Comparison of ENCODE assay signal across 1 cellular context in the genomic region with DNA sequence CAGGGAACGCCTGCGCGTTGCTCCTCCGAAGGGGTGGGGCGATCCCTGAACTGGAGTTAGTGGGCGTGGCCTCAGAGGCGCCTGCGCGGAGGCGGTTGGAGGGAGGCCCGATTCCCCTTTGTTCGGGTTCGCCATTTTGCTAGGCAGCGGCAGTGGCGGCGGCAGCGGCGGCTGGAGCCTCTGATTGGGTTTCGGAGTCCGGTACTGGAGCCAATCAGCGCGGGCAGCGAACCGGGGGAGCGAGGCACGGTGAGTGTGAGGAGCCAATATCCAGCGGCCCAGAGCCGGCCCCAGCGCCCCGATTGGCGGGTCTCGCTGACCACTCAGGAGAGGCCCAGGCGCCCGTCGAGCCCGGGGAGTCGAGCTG.
TF ChIP-seq lines count a peak whose summit lies in the region.

TSS of gene NFYA (plus strand) at position 139 of the 367 bp plus-strand sequence. CDS start 6,116 bp downstream, outside the sequence.

TF ChIP-seq in K562, 482 proteins besides CTCF, POLR2A, EP300 and RAD21 (continued from another document and continues in another):
- TF ChIP-seq MEIS2 (IDR thresholded peaks at IDR 0.05; ENCODE audit: partially characterized antibody) (peak; percentile 25), E2F4 (CRISPR knock-in tag; IDR thresholded peaks at IDR 0.05; ENCODE audit: low read depth) (no peak), ZNF263 (CRISPR knock-in tag; IDR thresholded peaks at IDR 0.05; ENCODE audit: borderline replicate concordance) (no peak), KLF16 (IDR thresholded peaks at IDR 0.05) (peak; percentile 26; the same call in 1 of the 2 replicates), SLC30A9 (CRISPR knock-in tag; IDR thresholded peaks at IDR 0.05) (no peak), ZNF384 (IDR thresholded peaks at IDR 0.05; ENCODE audit: low read depth, low read length) (no peak), PHTF2 (CRISPR knock-in tag; IDR thresholded peaks at IDR 0.05) (no peak), ZNF354B (CRISPR knock-in tag; IDR thresholded peaks at IDR 0.05) (no peak), ZNF395 (CRISPR knock-in tag; IDR thresholded peaks at IDR 0.05) (peak; percentile 89), ELF2 (CRISPR knock-in tag; IDR thresholded peaks at IDR 0.05) (no peak), SRSF3 (IDR thresholded peaks at IDR 0.05; ENCODE audit: insufficient read depth, low read length) (no peak), KDM5B (IDR thresholded peaks at IDR 0.05; ENCODE audit: insufficient replicate concordance, low read depth, low read length) (no peak), ZNF436 (CRISPR knock-in tag; IDR thresholded peaks at IDR 0.05) (no peak), PRPF4 (IDR thresholded peaks at IDR 0.05; ENCODE audit: insufficient read depth, low read depth, low read length, poor library complexity, severe bottlenecking) (no peak), XRCC5 (IDR thresholded peaks at IDR 0.05; ENCODE audit: low read depth, low read length) (no peak), PTTG1 (tag; IDR thresholded peaks at IDR 0.05; ENCODE audit: low read depth) (no peak), TAF1 (IDR thresholded peaks at IDR 0.05; ENCODE audit: control insufficient read depth, extremely low read depth, insufficient read depth, low read length, severe bottlenecking) (peak; percentile 87), ZKSCAN3 (CRISPR knock-in tag; IDR thresholded peaks at IDR 0.05) (no peak), FOXK1 (CRISPR knock-in tag; IDR thresholded peaks at IDR 0.05; ENCODE audit: borderline replicate concordance) (no peak), ZNF830 (CRISPR knock-in tag; IDR thresholded peaks at IDR 0.05) (no peak), GABPB2 (CRISPR knock-in tag; conservative IDR thresholded peaks at IDR 0.05) (no peak), SIX5 (IDR thresholded peaks at IDR 0.05; ENCODE audit: borderline replicate concordance in 1 of 2, insufficient read depth in 1 of 2, low read depth in 1 of 2, low read length in 2 of 2) (no peak), CSDE1 (IDR thresholded peaks at IDR 0.05) (no peak), THRAP3 (IDR thresholded peaks at IDR 0.05; ENCODE audit: borderline replicate concordance) (no peak), MED1 (CRISPR knock-in tag; IDR thresholded peaks at IDR 0.05; ENCODE audit: borderline replicate concordance) (no peak), BACH1 (tag; IDR thresholded peaks at IDR 0.05) (no peak), CEBPB (tag; IDR thresholded peaks at IDR 0.05) (no peak), ZNF644 (tag; IDR thresholded peaks at IDR 0.05; ENCODE audit: low read depth) (no peak; the same call in 1 of the 2 replicates), GTF2E2 (tag; IDR thresholded peaks at IDR 0.05) (no peak), HDAC2 (IDR thresholded peaks at IDR 0.05) (no peak), KAT2B (IDR thresholded peaks at IDR 0.05; ENCODE audit: low read depth, low read length) (no peak), FOXK2 (conservative IDR thresholded peaks at IDR 0.05 in 1 of 2, IDR thresholded peaks at IDR 0.05 in 1 of 2; ENCODE audit: low read depth in 2 of 2) (no peak; a peak in 1 of 4 replicates), NBN (IDR thresholded peaks at IDR 0.05; ENCODE audit: low read depth) (no peak), NFXL1 (CRISPR knock-in tag; IDR thresholded peaks at IDR 0.05) (no peak), KLF1 (tag; IDR thresholded peaks at IDR 0.05) (no peak), BRF1 (IDR thresholded peaks at IDR 0.05; ENCODE audit: borderline replicate concordance, extremely low read depth, insufficient read length) (no peak), TGIF2 (CRISPR knock-in tag; IDR thresholded peaks at IDR 0.05) (no peak), HBP1 (CRISPR knock-in tag; IDR thresholded peaks at IDR 0.05) (no peak)
- TF ChIP-seq, protein P1, sequence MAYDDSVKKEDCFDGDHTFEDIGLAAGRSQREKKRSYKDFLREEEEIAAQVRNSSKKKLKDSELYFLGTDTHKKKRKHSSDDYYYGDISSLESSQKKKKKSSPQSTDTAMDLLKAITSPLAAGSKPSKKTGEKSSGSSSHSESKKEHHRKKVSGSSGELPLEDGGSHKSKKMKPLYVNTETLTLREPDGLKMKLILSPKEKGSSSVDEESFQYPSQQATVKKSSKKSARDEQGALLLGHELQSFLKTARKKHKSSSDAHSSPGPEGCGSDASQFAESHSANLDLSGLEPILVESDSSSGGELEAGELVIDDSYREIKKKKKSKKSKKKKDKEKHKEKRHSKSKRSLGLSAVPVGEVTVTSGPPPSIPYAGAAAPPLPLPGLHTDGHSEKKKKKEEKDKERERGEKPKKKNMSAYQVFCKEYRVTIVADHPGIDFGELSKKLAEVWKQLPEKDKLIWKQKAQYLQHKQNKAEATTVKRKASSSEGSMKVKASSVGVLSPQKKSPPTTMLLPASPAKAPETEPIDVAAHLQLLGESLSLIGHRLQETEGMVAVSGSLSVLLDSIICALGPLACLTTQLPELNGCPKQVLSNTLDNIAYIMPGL (CRISPR knock-in tag; IDR thresholded peaks at IDR 0.05), result no peak
- TF ChIP-seq, protein P2, sequence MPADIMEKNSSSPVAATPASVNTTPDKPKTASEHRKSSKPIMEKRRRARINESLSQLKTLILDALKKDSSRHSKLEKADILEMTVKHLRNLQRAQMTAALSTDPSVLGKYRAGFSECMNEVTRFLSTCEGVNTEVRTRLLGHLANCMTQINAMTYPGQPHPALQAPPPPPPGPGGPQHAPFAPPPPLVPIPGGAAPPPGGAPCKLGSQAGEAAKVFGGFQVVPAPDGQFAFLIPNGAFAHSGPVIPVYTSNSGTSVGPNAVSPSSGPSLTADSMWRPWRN (IDR thresholded peaks at IDR 0.05; ENCODE audit: low read depth), result no peak
- TF ChIP-seq, protein P3, sequence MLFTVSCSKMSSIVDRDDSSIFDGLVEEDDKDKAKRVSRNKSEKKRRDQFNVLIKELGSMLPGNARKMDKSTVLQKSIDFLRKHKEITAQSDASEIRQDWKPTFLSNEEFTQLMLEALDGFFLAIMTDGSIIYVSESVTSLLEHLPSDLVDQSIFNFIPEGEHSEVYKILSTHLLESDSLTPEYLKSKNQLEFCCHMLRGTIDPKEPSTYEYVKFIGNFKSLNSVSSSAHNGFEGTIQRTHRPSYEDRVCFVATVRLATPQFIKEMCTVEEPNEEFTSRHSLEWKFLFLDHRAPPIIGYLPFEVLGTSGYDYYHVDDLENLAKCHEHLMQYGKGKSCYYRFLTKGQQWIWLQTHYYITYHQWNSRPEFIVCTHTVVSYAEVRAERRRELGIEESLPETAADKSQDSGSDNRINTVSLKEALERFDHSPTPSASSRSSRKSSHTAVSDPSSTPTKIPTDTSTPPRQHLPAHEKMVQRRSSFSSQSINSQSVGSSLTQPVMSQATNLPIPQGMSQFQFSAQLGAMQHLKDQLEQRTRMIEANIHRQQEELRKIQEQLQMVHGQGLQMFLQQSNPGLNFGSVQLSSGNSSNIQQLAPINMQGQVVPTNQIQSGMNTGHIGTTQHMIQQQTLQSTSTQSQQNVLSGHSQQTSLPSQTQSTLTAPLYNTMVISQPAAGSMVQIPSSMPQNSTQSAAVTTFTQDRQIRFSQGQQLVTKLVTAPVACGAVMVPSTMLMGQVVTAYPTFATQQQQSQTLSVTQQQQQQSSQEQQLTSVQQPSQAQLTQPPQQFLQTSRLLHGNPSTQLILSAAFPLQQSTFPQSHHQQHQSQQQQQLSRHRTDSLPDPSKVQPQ (CRISPR knock-in tag; IDR thresholded peaks at IDR 0.05; ENCODE audit: borderline replicate concordance), result no peak
- TF ChIP-seq, protein P4, sequence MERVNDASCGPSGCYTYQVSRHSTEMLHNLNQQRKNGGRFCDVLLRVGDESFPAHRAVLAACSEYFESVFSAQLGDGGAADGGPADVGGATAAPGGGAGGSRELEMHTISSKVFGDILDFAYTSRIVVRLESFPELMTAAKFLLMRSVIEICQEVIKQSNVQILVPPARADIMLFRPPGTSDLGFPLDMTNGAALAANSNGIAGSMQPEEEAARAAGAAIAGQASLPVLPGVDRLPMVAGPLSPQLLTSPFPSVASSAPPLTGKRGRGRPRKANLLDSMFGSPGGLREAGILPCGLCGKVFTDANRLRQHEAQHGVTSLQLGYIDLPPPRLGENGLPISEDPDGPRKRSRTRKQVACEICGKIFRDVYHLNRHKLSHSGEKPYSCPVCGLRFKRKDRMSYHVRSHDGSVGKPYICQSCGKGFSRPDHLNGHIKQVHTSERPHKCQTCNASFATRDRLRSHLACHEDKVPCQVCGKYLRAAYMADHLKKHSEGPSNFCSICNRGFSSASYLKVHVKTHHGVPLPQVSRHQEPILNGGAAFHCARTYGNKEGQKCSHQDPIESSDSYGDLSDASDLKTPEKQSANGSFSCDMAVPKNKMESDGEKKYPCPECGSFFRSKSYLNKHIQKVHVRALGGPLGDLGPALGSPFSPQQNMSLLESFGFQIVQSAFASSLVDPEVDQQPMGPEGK (CRISPR knock-in tag; IDR thresholded peaks at IDR 0.05; ENCODE audit: borderline replicate concordance), result no peak
- TF ChIP-seq, protein P5, sequence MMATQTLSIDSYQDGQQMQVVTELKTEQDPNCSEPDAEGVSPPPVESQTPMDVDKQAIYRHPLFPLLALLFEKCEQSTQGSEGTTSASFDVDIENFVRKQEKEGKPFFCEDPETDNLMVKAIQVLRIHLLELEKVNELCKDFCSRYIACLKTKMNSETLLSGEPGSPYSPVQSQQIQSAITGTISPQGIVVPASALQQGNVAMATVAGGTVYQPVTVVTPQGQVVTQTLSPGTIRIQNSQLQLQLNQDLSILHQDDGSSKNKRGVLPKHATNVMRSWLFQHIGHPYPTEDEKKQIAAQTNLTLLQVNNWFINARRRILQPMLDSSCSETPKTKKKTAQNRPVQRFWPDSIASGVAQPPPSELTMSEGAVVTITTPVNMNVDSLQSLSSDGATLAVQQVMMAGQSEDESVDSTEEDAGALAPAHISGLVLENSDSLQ (IDR thresholded peaks at IDR 0.05), result peak; percentile 76
- TF ChIP-seq, protein P6, sequence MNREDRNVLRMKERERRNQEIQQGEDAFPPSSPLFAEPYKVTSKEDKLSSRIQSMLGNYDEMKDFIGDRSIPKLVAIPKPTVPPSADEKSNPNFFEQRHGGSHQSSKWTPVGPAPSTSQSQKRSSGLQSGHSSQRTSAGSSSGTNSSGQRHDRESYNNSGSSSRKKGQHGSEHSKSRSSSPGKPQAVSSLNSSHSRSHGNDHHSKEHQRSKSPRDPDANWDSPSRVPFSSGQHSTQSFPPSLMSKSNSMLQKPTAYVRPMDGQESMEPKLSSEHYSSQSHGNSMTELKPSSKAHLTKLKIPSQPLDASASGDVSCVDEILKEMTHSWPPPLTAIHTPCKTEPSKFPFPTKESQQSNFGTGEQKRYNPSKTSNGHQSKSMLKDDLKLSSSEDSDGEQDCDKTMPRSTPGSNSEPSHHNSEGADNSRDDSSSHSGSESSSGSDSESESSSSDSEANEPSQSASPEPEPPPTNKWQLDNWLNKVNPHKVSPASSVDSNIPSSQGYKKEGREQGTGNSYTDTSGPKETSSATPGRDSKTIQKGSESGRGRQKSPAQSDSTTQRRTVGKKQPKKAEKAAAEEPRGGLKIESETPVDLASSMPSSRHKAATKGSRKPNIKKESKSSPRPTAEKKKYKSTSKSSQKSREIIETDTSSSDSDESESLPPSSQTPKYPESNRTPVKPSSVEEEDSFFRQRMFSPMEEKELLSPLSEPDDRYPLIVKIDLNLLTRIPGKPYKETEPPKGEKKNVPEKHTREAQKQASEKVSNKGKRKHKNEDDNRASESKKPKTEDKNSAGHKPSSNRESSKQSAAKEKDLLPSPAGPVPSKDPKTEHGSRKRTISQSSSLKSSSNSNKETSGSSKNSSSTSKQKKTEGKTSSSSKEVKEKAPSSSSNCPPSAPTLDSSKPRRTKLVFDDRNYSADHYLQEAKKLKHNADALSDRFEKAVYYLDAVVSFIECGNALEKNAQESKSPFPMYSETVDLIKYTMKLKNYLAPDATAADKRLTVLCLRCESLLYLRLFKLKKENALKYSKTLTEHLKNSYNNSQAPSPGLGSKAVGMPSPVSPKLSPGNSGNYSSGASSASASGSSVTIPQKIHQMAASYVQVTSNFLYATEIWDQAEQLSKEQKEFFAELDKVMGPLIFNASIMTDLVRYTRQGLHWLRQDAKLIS (CRISPR knock-in tag; IDR thresholded peaks at IDR 0.05), result no peak
- TF ChIP-seq, protein P7, sequence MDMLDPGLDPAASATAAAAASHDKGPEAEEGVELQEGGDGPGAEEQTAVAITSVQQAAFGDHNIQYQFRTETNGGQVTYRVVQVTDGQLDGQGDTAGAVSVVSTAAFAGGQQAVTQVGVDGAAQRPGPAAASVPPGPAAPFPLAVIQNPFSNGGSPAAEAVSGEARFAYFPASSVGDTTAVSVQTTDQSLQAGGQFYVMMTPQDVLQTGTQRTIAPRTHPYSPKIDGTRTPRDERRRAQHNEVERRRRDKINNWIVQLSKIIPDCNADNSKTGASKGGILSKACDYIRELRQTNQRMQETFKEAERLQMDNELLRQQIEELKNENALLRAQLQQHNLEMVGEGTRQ (CRISPR knock-in tag; IDR thresholded peaks at IDR 0.05), result no peak
- TF ChIP-seq, protein P8, sequence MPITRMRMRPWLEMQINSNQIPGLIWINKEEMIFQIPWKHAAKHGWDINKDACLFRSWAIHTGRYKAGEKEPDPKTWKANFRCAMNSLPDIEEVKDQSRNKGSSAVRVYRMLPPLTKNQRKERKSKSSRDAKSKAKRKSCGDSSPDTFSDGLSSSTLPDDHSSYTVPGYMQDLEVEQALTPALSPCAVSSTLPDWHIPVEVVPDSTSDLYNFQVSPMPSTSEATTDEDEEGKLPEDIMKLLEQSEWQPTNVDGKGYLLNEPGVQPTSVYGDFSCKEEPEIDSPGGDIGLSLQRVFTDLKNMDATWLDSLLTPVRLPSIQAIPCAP (CRISPR knock-in tag; IDR thresholded peaks at IDR 0.05; ENCODE audit: borderline replicate concordance), result no peak
